ENCODE assay signal across 8 cellular contexts in genomic region chr11:78310500-78310909, GRCh38.
A peak's percentile ranks its signal among the peaks of the same experiment; 100 is the strongest.
DNase-seq lines count a peak whose midpoint lies in the region; ATAC-seq lines count a peak whose summit lies in the region.

No MANE protein-coding gene starts in this region.

- CTCF ChIA-PET in activated CD4-positive, alpha-beta T cell treated with anti-CD3 and anti-CD28 coated beads for 36 hours (lab: Charles Lee), result interaction anchor here (0.7 kb wide), 1 partner anchor 11 kb away, joined by 3 read pairs; no protein-coding TSS in a partner anchor

- no peak overlapping the region for H3K4me3 Mint-ChIP-seq in dendritic cell treated with granulocyte-macrophage colony-stimulating factor and Interleukin-4, amounts not matched to agents 40 ng/mL and 50 ng/mL, for 4 days
- peak overlapping the region; percentile 63 to 78 for H3K4me3 Mint-ChIP-seq in stimulated activated naive B cell treated with anti-CD40 and anti-IgM and Interleukin-4, amounts not matched to agents 10 μg/mL and 1 μg/mL and 100 μg/mL, for 72 hours
- no peak overlapping the region for H3K4me3 Mint-ChIP-seq in activated CD4-positive, alpha-beta T cell treated with anti-CD3 and anti-CD28 coated beads for 36 hours

- no peaks in the 10 kb centered on the region for H3K27me3 Mint-ChIP-seq in dendritic cell treated with granulocyte-macrophage colony-stimulating factor and Interleukin-4, amounts not matched to agents 40 ng/mL and 50 ng/mL, for 4 days
- no peaks in the 10 kb centered on the region for H3K27me3 Mint-ChIP-seq in stimulated activated naive B cell treated with anti-CD40 and anti-IgM and Interleukin-4, amounts not matched to agents 10 μg/mL and 1 μg/mL and 100 μg/mL, for 72 hours
- H3K27me3 Mint-ChIP-seq in activated CD4-positive, alpha-beta T cell treated with anti-CD3 and anti-CD28 coated beads for 36 hours, result no peaks in the 10 kb centered on the region

- peak; percentile 93 for ATAC-seq in HG03095 (IDR thresholded peaks at IDR 0.05; ENCODE audit: unreplicated experiment)
- peak; percentile 78 to 82 for ATAC-seq in stimulated activated naive B cell treated with anti-CD40 and anti-IgM and Interleukin-4, amounts not matched to agents 10 μg/mL and 1 μg/mL and 100 μg/mL, for 72 hours (replicated peaks)
- no peak for ATAC-seq in activated CD4-positive, CD25-positive, alpha-beta regulatory T cell treated with anti-CD3 and anti-CD28 coated beads, Interleukin-2, amount 50 U/mL, for 24 hours
- no peak for ATAC-seq in activated CD4-positive, alpha-beta T cell treated with anti-CD3 and anti-CD28 coated beads for 36 hours

- intact Hi-C loops in dendritic cell treated with granulocyte-macrophage colony-stimulating factor and Interleukin-4, amounts not matched to agents 40 ng/mL and 50 ng/mL, for 4 days (cut with micrococcal nuclease), result no loop called here
- intact Hi-C loops in activated CD4-positive, alpha-beta T cell treated with anti-CD3 and anti-CD28 coated beads for 36 hours (cut with DNase I, micrococcal nuclease), result no loop called here

- H3K27ac Mint-ChIP-seq in dendritic cell treated with granulocyte-macrophage colony-stimulating factor and Interleukin-4, amounts not matched to agents 40 ng/mL and 50 ng/mL, for 4 days, result peak overlapping the region; percentile 64
- peak overlapping the region; percentile 79 for H3K27ac Mint-ChIP-seq in stimulated activated naive B cell treated with anti-CD40 and anti-IgM and Interleukin-4, amounts not matched to agents 10 μg/mL and 1 μg/mL and 100 μg/mL, for 72 hours
- no peak overlapping the region for H3K27ac Mint-ChIP-seq in activated CD4-positive, alpha-beta T cell treated with anti-CD3 and anti-CD28 coated beads for 36 hours

- DNase-seq in GM19238 (ENCODE audit: insufficient read length, low spot score) (peak; percentile 49), NCI-H2081 (lab: John Stamatoyannopoulos, UW) (no peak), mesenteric fat pad (ENCODE audit: low spot score) (no peak)
- peak; percentile 41 for DNase-seq in stimulated activated naive B cell treated with anti-CD40 and anti-IgM and Interleukin-4, amounts not matched to agents 10 μg/mL and 1 μg/mL and 100 μg/mL, for 72 hours
- no peak for DNase-seq in activated CD4-positive, alpha-beta T cell treated with anti-CD3 and anti-CD28 coated beads for 36 hours

- POLR2A ChIA-PET in activated CD4-positive, alpha-beta T cell treated with anti-CD3 and anti-CD28 coated beads for 36 hours (lab: Charles Lee), result no interaction called here

- peaks cover 25% of the 10 kb centered on the region for H3K36me3 Mint-ChIP-seq in dendritic cell treated with granulocyte-macrophage colony-stimulating factor and Interleukin-4, amounts not matched to agents 40 ng/mL and 50 ng/mL, for 4 days (ENCODE audit: low read depth)
- peaks cover 0 to 4% of the 10 kb centered on the region in 2 donors for H3K36me3 Mint-ChIP-seq in stimulated activated naive B cell treated with anti-CD40 and anti-IgM and Interleukin-4, amounts not matched to agents 10 μg/mL and 1 μg/mL and 100 μg/mL, for 72 hours
- no peaks in the 10 kb centered on the region for H3K36me3 Mint-ChIP-seq in activated CD4-positive, alpha-beta T cell treated with anti-CD3 and anti-CD28 coated beads for 36 hours (ENCODE audit: low read depth)

- peaks cover 65% of the 10 kb centered on the region for H3K4me1 Mint-ChIP-seq in dendritic cell treated with granulocyte-macrophage colony-stimulating factor and Interleukin-4, amounts not matched to agents 40 ng/mL and 50 ng/mL, for 4 days (ENCODE audit: low read depth)
- H3K4me1 Mint-ChIP-seq in stimulated activated naive B cell treated with anti-CD40 and anti-IgM and Interleukin-4, amounts not matched to agents 10 μg/mL and 1 μg/mL and 100 μg/mL, for 72 hours, result peaks cover 34 to 73% of the 10 kb centered on the region in 2 donors
- H3K4me1 Mint-ChIP-seq in activated CD4-positive, alpha-beta T cell treated with anti-CD3 and anti-CD28 coated beads for 36 hours, result peaks cover 18% of the 10 kb centered on the region

- H3K9me3 Mint-ChIP-seq in dendritic cell treated with granulocyte-macrophage colony-stimulating factor and Interleukin-4, amounts not matched to agents 40 ng/mL and 50 ng/mL, for 4 days, result no peaks in the 10 kb centered on the region
- H3K9me3 Mint-ChIP-seq in stimulated activated naive B cell treated with anti-CD40 and anti-IgM and Interleukin-4, amounts not matched to agents 10 μg/mL and 1 μg/mL and 100 μg/mL, for 72 hours, result no peaks in the 10 kb centered on the region
- no peaks in the 10 kb centered on the region for H3K9me3 Mint-ChIP-seq in activated CD4-positive, alpha-beta T cell treated with anti-CD3 and anti-CD28 coated beads for 36 hours (ENCODE audit: low read depth)

Comparison
In these comparisons a context has a peak if more than half of its experiments do, and no peak if none do; other contexts are left out.
1. DNase-seq: peak in GM19238 (single experiment) and stimulated activated naive B cell treated with anti-CD40 and anti-IgM and Interleukin-4, amounts not matched to agents 10 μg/mL and 1 μg/mL and 100 μg/mL, for 72 hours (single experiment); none in NCI-H2081 (0 of 2), activated CD4-positive, alpha-beta T cell treated with anti-CD3 and anti-CD28 coated beads for 36 hours (single experiment) and mesenteric fat pad (single experiment).
2. ATAC-seq: peak in HG03095 (single experiment) and stimulated activated naive B cell treated with anti-CD40 and anti-IgM and Interleukin-4, amounts not matched to agents 10 μg/mL and 1 μg/mL and 100 μg/mL, for 72 hours (2 of 2); none in activated CD4-positive, CD25-positive, alpha-beta regulatory T cell treated with anti-CD3 and anti-CD28 coated beads, Interleukin-2, amount 50 U/mL, for 24 hours (0 of 2) and activated CD4-positive, alpha-beta T cell treated with anti-CD3 and anti-CD28 coated beads for 36 hours (single experiment).
3. H3K4me3 Mint-ChIP-seq: peak in stimulated activated naive B cell treated with anti-CD40 and anti-IgM and Interleukin-4, amounts not matched to agents 10 μg/mL and 1 μg/mL and 100 μg/mL, for 72 hours (2 of 2); none in dendritic cell treated with granulocyte-macrophage colony-stimulating factor and Interleukin-4, amounts not matched to agents 40 ng/mL and 50 ng/mL, for 4 days (single experiment) and activated CD4-positive, alpha-beta T cell treated with anti-CD3 and anti-CD28 coated beads for 36 hours (single experiment).